20 cellular contexts compared by ENCODE assay signal in genomic region chr5:79329453-79329852, GRCh38.
"Had no signal": no experiment of that assay in that cellular context is flagged by ENCODE, and none has a peak within 500 bp of the region (broad histone marks: within the 10 kb centered on the region; RNA-seq: fewer than 3 reads in every experiment).

No MANE protein-coding gene starts in this region.

- H3K4me1 ChIP-seq: adrenal gland, breast epithelium had no signal

- H3K4me3 Mint-ChIP-seq: activated CD4-positive, alpha-beta memory T cell treated with anti-CD3 and anti-CD28 coated beads, Interleukin-2, amount 10 ng/mL, durations not matched to agents 7 days and 5 days; activated CD4-positive, alpha-beta T cell treated with anti-CD3 and anti-CD28 coated beads, Interleukin-2, amount 10 ng/mL, durations not matched to agents 7 days and 5 days; activated naive CD8-positive, alpha-beta T cell treated with anti-CD3 and anti-CD28 coated beads, Interleukin-2, amount 10 ng/mL, durations not matched to agents 7 days and 5 days; T-cell had no signal

- H3K36me3 Mint-ChIP-seq: activated naive CD8-positive, alpha-beta T cell treated with anti-CD3 and anti-CD28 coated beads, Interleukin-2, amount 10 ng/mL, durations not matched to agents 7 days and 5 days had no signal

- H3K36me3 ChIP-seq: adrenal gland, breast epithelium had no signal

- H2AFZ ChIP-seq: PC-9 had no signal

- H3K27me3 Mint-ChIP-seq: activated naive CD8-positive, alpha-beta T cell treated with anti-CD3 and anti-CD28 coated beads, Interleukin-2, amount 10 ng/mL, durations not matched to agents 7 days and 5 days had no signal

- H3K9me3 Mint-ChIP-seq: activated CD4-positive, alpha-beta memory T cell treated with anti-CD3 and anti-CD28 coated beads, Interleukin-2, amount 10 ng/mL, durations not matched to agents 7 days and 5 days; activated CD4-positive, alpha-beta T cell treated with anti-CD3 and anti-CD28 coated beads, Interleukin-2, amount 10 ng/mL, durations not matched to agents 7 days and 5 days; activated naive CD8-positive, alpha-beta T cell treated with anti-CD3 and anti-CD28 coated beads, Interleukin-2, amount 10 ng/mL, durations not matched to agents 7 days and 5 days; T-cell had no signal

- ATAC-seq: T-cell had no signal

- H3K4me3 ChIP-seq: adrenal gland, breast epithelium, PC-9, SK-N-MC had no signal

- H3K27me3 ChIP-seq: adrenal gland, breast epithelium had no signal

- H3K9me3 ChIP-seq: adrenal gland, breast epithelium had no signal

- DNase-seq: activated CD4-positive, alpha-beta memory T cell treated with anti-CD3 and anti-CD28 coated beads, Interleukin-2, amount 10 ng/mL, durations not matched to agents 7 days and 5 days; activated CD4-positive, alpha-beta T cell treated with anti-CD3 and anti-CD28 coated beads, Interleukin-2, amount 10 ng/mL, durations not matched to agents 7 days and 5 days; activated CD4-positive, CD25-positive, alpha-beta regulatory T cell; activated naive CD4-positive, alpha-beta T cell treated with anti-CD3 and anti-CD28 coated beads, Interleukin-2, amount 50 U/mL, for 16 hours; activated naive CD8-positive, alpha-beta T cell treated with anti-CD3 and anti-CD28 coated beads, Interleukin-2, amount 10 ng/mL, durations not matched to agents 7 days and 5 days; activated T-cell treated with anti-CD3 and anti-CD28 coated beads for 4 hours; adrenal gland; anterior cingulate cortex; Kasumi-1; KBM-7; NCI-H1105 treated with DMSO at 0.1 percent for 48 hours; NCI-H1436 treated with DMSO at 0.1 percent for 48 hours; NCI-H187; NCI-H510A treated with DMSO at 0.1 percent for 48 hours; NCI-H69; PC-9; T-cell had no signal

- H3K27ac Mint-ChIP-seq: activated CD4-positive, alpha-beta memory T cell treated with anti-CD3 and anti-CD28 coated beads, Interleukin-2, amount 10 ng/mL, durations not matched to agents 7 days and 5 days; activated CD4-positive, alpha-beta T cell treated with anti-CD3 and anti-CD28 coated beads, Interleukin-2, amount 10 ng/mL, durations not matched to agents 7 days and 5 days; activated naive CD8-positive, alpha-beta T cell treated with anti-CD3 and anti-CD28 coated beads, Interleukin-2, amount 10 ng/mL, durations not matched to agents 7 days and 5 days; T-cell had no signal

- H3K27ac ChIP-seq: adrenal gland, breast epithelium, PC-9, SK-N-MC, VCaP had no signal

- H3K4me2 ChIP-seq: PC-9 had no signal

- H3K4me1 Mint-ChIP-seq: activated CD4-positive, alpha-beta memory T cell treated with anti-CD3 and anti-CD28 coated beads, Interleukin-2, amount 10 ng/mL, durations not matched to agents 7 days and 5 days; activated CD4-positive, alpha-beta T cell treated with anti-CD3 and anti-CD28 coated beads, Interleukin-2, amount 10 ng/mL, durations not matched to agents 7 days and 5 days; activated naive CD8-positive, alpha-beta T cell treated with anti-CD3 and anti-CD28 coated beads, Interleukin-2, amount 10 ng/mL, durations not matched to agents 7 days and 5 days; T-cell had no signal
